Comparison of ENCODE assay signal across 1 cellular context in the genomic region with DNA sequence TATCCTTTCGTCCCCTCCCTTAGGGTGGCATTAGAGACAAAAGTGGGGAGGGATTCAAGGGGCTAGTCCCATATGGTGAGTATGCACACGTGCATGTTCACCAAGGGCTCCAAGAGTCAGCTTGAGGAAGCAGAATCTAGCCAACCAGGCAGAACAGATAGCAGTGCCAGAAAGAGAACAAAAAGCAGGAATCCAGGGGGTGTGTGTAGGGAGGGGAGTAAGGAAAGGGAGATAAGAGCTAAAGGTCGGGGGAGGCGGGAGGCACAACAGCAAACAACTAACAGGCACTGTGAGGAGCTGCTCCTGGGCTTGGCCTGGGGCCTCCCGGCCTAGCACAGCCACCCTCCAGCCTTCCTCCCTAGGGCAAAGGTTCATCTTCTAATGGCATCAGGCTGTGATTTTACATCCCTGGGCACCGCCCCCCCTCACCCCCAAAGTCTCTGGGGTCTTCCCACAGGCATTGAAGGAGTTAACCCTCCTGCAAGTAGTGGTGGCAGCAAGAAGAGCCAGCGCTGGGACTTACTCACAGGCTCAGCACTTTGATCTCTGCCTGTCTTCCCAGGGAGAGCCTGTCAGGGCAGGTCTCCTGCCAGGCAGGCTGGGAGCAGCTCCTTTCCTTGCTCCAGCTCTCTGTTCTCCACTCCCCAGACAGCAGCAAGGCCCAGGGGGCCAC.
TF ChIP-seq lines count a peak whose summit lies in the region.

No MANE protein-coding gene starts in this region.

TF ChIP-seq in GM23338, 12 proteins besides CTCF, POLR2A, EP300 and RAD21 (continued from another document):
- TF ChIP-seq REST (IDR thresholded peaks at IDR 0.05; ENCODE audit: unreplicated experiment) (no peak), NANOG (IDR thresholded peaks at IDR 0.05; ENCODE audit: borderline replicate concordance) (no peak), POLR2AphosphoS5 (IDR thresholded peaks at IDR 0.05; ENCODE audit: low read depth) (no peak), ZNF462 (CRISPR knock-in tag; IDR thresholded peaks at IDR 0.05) (no peak), JUNB (IDR thresholded peaks at IDR 0.05; ENCODE audit: unreplicated experiment) (no peak), EZH2phosphoT487 (IDR thresholded peaks at IDR 0.05; ENCODE audit: unreplicated experiment) (no peak), ZNF114 (CRISPR knock-in tag; IDR thresholded peaks at IDR 0.05) (no peak), CREB1 (CRISPR knock-in tag; IDR thresholded peaks at IDR 0.05; ENCODE audit: low read depth) (no peak), STAT1 (IDR thresholded peaks at IDR 0.05; ENCODE audit: unreplicated experiment) (no peak)
- TF ChIP-seq, protein P1, sequence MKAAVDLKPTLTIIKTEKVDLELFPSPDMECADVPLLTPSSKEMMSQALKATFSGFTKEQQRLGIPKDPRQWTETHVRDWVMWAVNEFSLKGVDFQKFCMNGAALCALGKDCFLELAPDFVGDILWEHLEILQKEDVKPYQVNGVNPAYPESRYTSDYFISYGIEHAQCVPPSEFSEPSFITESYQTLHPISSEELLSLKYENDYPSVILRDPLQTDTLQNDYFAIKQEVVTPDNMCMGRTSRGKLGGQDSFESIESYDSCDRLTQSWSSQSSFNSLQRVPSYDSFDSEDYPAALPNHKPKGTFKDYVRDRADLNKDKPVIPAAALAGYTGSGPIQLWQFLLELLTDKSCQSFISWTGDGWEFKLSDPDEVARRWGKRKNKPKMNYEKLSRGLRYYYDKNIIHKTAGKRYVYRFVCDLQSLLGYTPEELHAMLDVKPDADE (IDR thresholded peaks at IDR 0.05), result no peak
